In genomic region chr1:224739997-224740687, GRCh38 we compare ENCODE assay signal across 14 cellular contexts.
A peak's percentile ranks its signal among the peaks of the same experiment; 100 is the strongest.
DNase-seq lines count a peak whose midpoint lies in the region; ATAC-seq, FAIRE-seq and TF ChIP-seq lines count a peak whose summit lies in the region.
"Had no signal": no experiment of that assay in that cellular context is flagged by ENCODE, and none has a peak within 500 bp of the region (broad histone marks: within the 10 kb centered on the region; RNA-seq: fewer than 3 reads in every experiment).

No MANE protein-coding gene starts in this region.

- TF ChIP-seq CTCF in GM12865 (IDR thresholded peaks at IDR 0.05; ENCODE audit: insufficient read depth, low read depth, low read length, missing control alignments): no peak
- TF ChIP-seq CTCF in kidney (IDR thresholded peaks at IDR 0.05; ENCODE audit: borderline replicate concordance, extremely low read depth, insufficient read depth): no peak

- H3K4me3 ChIP-seq in GM12865 (ENCODE audit: low read depth, low read length) (peak overlapping the region; percentile 29; the same call in 1 of the 2 replicates), kidney (ENCODE audit: low read length in 2 of 2) (no peak overlapping the region)
- H3K4me3 ChIP-seq: left ventricle myocardium inferior had no signal

- no peaks in the 10 kb centered on the region for H3K4me1 ChIP-seq in kidney (ENCODE audit: control insufficient read depth in 1 of 2, insufficient read depth in 1 of 2, low read depth in 1 of 2, low read length in 2 of 2)

- H3K9me3 ChIP-seq in kidney (ENCODE audit: control insufficient read depth in 1 of 2, low read length in 2 of 2): no peaks in the 10 kb centered on the region
- H3K9me3 ChIP-seq: left ventricle myocardium inferior had no signal

- H3K36me3 ChIP-seq in kidney (ENCODE audit: control insufficient read depth in 1 of 2, insufficient read depth in 2 of 2, low read length in 2 of 2): no peaks in the 10 kb centered on the region
- H3K36me3 ChIP-seq: left ventricle myocardium inferior had no signal

- intact Hi-C loops in kidney (cut with DNase I): no loop called here

- no peak for FAIRE-seq in kidney (lab: Jason Lieb, UNC)

- peak; percentile 86 for DNase-seq in GM12865 (ENCODE audit: low read depth)
- no peak for DNase-seq in superior temporal gyrus (ENCODE audit: extremely low spot score)
- no peak for DNase-seq in ecto neural progenitor cell (ENCODE audit: low spot score)
- DNase-seq in kidney: no peak
- DNase-seq in midbrain (lab: John Stamatoyannopoulos, UW): no peak
- DNase-seq: activated effector memory CD4-positive, alpha-beta T cell treated with anti-CD3 and anti-CD28 coated beads, Interleukin-2, amount 50 U/mL, for 16 hours; cerebellar nuclear complex; left ventricle myocardium inferior; nucleus accumbens; substantia nigra had no signal

- no peak overlapping the region for H3K27ac ChIP-seq in kidney (ENCODE audit: low read depth in 2 of 2, low read length in 2 of 2)
- H3K27ac ChIP-seq: left ventricle myocardium inferior had no signal

- peak; percentile 71 for ATAC-seq in GM19328 (IDR thresholded peaks at IDR 0.05; ENCODE audit: unreplicated experiment)
- ATAC-seq in HG02642 (IDR thresholded peaks at IDR 0.05; ENCODE audit: poor library complexity, unreplicated experiment): peak; percentile 74
- ATAC-seq in HG03432 (IDR thresholded peaks at IDR 0.05; ENCODE audit: unreplicated experiment): peak; percentile 79
- ATAC-seq: Panc1 had no signal

- no peak overlapping the region for H3K9ac ChIP-seq in kidney (ENCODE audit: low read length in 2 of 2)
